Comparison of ENCODE assay signal across 28 cellular contexts in genomic region chr1:202090994-202091393, GRCh38. TPM values are rescaled to one million over a fixed set of nuclear protein-coding genes. Genes with fewer than 3 reads are reported as not detected.
A peak's percentile ranks its signal among the peaks of the same experiment; 100 is the strongest.
DNase-seq lines count a peak whose midpoint lies in the region; TF ChIP-seq lines count a peak whose summit lies in the region.
"Had no signal": no experiment of that assay in that cellular context is flagged by ENCODE, and none has a peak within 500 bp of the region (broad histone marks: within the 10 kb centered on the region; RNA-seq: fewer than 3 reads in every experiment).

No MANE protein-coding gene starts in this region.

- no peaks in the 10 kb centered on the region for H3K36me3 ChIP-seq in prostate gland
- H3K36me3 ChIP-seq: esophagus muscularis mucosa, gastrocnemius medialis, lower lobe of right lung, SJSA1, uterus had no signal

- H3K27ac ChIP-seq in prostate gland, result no peak overlapping the region
- H3K27ac ChIP-seq: esophagus muscularis mucosa, gastrocnemius medialis, lower lobe of right lung, SJSA1, uterus had no signal

- no peaks in the 10 kb centered on the region for H3K4me1 ChIP-seq in prostate gland (replicated peaks)
- H3K4me1 ChIP-seq: gastrocnemius medialis, lower lobe of right lung, uterus had no signal

- intact Hi-C loops in activated CD4-positive, alpha-beta T cell treated with anti-CD3 and anti-CD28 coated beads, Interleukin-2, amount 10 ng/mL, durations not matched to agents 24 days and 14 days (cut with micrococcal nuclease), result no loop called here
- intact Hi-C loops in prostate gland (cut with DNase I), result no loop called here

- H3K4me3 ChIP-seq in prostate gland, result no peak overlapping the region
- H3K4me3 ChIP-seq: esophagus muscularis mucosa, gastrocnemius medialis, lower lobe of right lung, SJSA1, uterus had no signal

- TF ChIP-seq POLR2A in prostate gland (IDR thresholded peaks at IDR 0.05), result no peak

- DNase-seq in SIG-M5 treated with dmso at 0.1 percent for 504 hours (lab: John Stamatoyannopoulos, UW; ENCODE audit: unreplicated experiment) (peak; percentile 12), SIG-M5 (lab: John Stamatoyannopoulos, UW) (no peak), HuH-7 (ENCODE audit: low spot score) (peak; percentile 52), chondrocyte (ENCODE audit: low spot score) (no peak), progenitor cell of endocrine pancreas (ENCODE audit: low spot score, unreplicated experiment) (no peak), NCI-H1105 (lab: John Stamatoyannopoulos, UW) (no peak), prostate gland (ENCODE audit: low spot score) (no peak)
- no peak for DNase-seq in activated CD4-positive, alpha-beta T cell treated with anti-CD3 and anti-CD28 coated beads, Interleukin-2, amount 10 ng/mL, durations not matched to agents 24 days and 14 days
- DNase-seq: activated CD4-positive, alpha-beta T cell treated with anti-CD3 and anti-CD28 coated beads, Interleukin-2, amount 50 U/mL, for 4 hours; activated CD8-positive, alpha-beta memory T cell treated with anti-CD3 and anti-CD28 coated beads, Interleukin-2, amount 50 U/mL, for 4 hours; activated naive CD8-positive, alpha-beta T cell treated with anti-CD3 and anti-CD28 coated beads for 36 hours; DMS 273 treated with DMSO at 0.1 percent for 48 hours; effector memory CD4-positive, alpha-beta T cell; gastrocnemius medialis; GF-D8; hypothalamus; lower lobe of right lung; NCI-H187 treated with DMSO at 0.1 percent for 48 hours; NCI-H226; NCI-H748 treated with DMSO at 0.1 percent for 48 hours; stimulated activated CD4-positive, alpha-beta T cell treated with anti-CD3 and anti-CD28 coated beads, Interleukin-1b, Interleukin-23, amount 100 ng/mL, for 48 hours; T-helper 2 cell; uterus had no signal

- H3K4me1 Mint-ChIP-seq in chondrocyte (ENCODE audit: low read depth) (no peaks in the 10 kb centered on the region), progenitor cell of endocrine pancreas (ENCODE audit: low read depth) (peaks cover 19% of the 10 kb centered on the region)
- no peaks in the 10 kb centered on the region for H3K4me1 Mint-ChIP-seq in activated CD4-positive, alpha-beta T cell treated with anti-CD3 and anti-CD28 coated beads, Interleukin-2, amount 10 ng/mL, durations not matched to agents 24 days and 14 days
- H3K4me1 Mint-ChIP-seq: activated naive CD8-positive, alpha-beta T cell treated with anti-CD3 and anti-CD28 coated beads for 36 hours; stimulated activated effector memory CD8-positive, alpha-beta T cell treated with anti-CD3 and anti-CD28 coated beads, Interleukin-12 subunit alpha, Interleukin-12 subunit beta, amount 100 ng/mL, for 72 hours had no signal

- no peak overlapping the region for H3K27ac Mint-ChIP-seq in chondrocyte (ENCODE audit: unreplicated experiment)
- H3K27ac Mint-ChIP-seq in progenitor cell of endocrine pancreas, result peak overlapping the region; percentile 17
- H3K27ac Mint-ChIP-seq in activated CD4-positive, alpha-beta T cell treated with anti-CD3 and anti-CD28 coated beads, Interleukin-2, amount 10 ng/mL, durations not matched to agents 24 days and 14 days, result no peak overlapping the region
- H3K27ac Mint-ChIP-seq: activated naive CD8-positive, alpha-beta T cell treated with anti-CD3 and anti-CD28 coated beads for 36 hours; stimulated activated effector memory CD8-positive, alpha-beta T cell treated with anti-CD3 and anti-CD28 coated beads, Interleukin-12 subunit alpha, Interleukin-12 subunit beta, amount 100 ng/mL, for 72 hours had no signal

- peaks cover 19% of the 10 kb centered on the region for H3K27me3 Mint-ChIP-seq in chondrocyte (ENCODE audit: low read depth)
- no peaks in the 10 kb centered on the region for H3K27me3 Mint-ChIP-seq in progenitor cell of endocrine pancreas
- peaks cover 6% of the 10 kb centered on the region for H3K27me3 Mint-ChIP-seq in activated CD4-positive, alpha-beta T cell treated with anti-CD3 and anti-CD28 coated beads, Interleukin-2, amount 10 ng/mL, durations not matched to agents 24 days and 14 days

- H3K36me3 Mint-ChIP-seq in chondrocyte (ENCODE audit: low read depth) (no peaks in the 10 kb centered on the region), progenitor cell of endocrine pancreas (ENCODE audit: insufficient read depth) (no peaks in the 10 kb centered on the region)
- H3K36me3 Mint-ChIP-seq in activated CD4-positive, alpha-beta T cell treated with anti-CD3 and anti-CD28 coated beads, Interleukin-2, amount 10 ng/mL, durations not matched to agents 24 days and 14 days (ENCODE audit: low read depth), result no peaks in the 10 kb centered on the region
- H3K36me3 Mint-ChIP-seq: activated naive CD8-positive, alpha-beta T cell treated with anti-CD3 and anti-CD28 coated beads for 36 hours; stimulated activated effector memory CD8-positive, alpha-beta T cell treated with anti-CD3 and anti-CD28 coated beads, Interleukin-12 subunit alpha, Interleukin-12 subunit beta, amount 100 ng/mL, for 72 hours had no signal

- no peak overlapping the region for H3K4me3 Mint-ChIP-seq in chondrocyte (ENCODE audit: unreplicated experiment)
- no peak overlapping the region for H3K4me3 Mint-ChIP-seq in progenitor cell of endocrine pancreas (ENCODE audit: low read depth)
- no peak overlapping the region for H3K4me3 Mint-ChIP-seq in activated CD4-positive, alpha-beta T cell treated with anti-CD3 and anti-CD28 coated beads, Interleukin-2, amount 10 ng/mL, durations not matched to agents 24 days and 14 days
- H3K4me3 Mint-ChIP-seq: activated naive CD8-positive, alpha-beta T cell treated with anti-CD3 and anti-CD28 coated beads for 36 hours; neural crest cell; stimulated activated effector memory CD8-positive, alpha-beta T cell treated with anti-CD3 and anti-CD28 coated beads, Interleukin-12 subunit alpha, Interleukin-12 subunit beta, amount 100 ng/mL, for 72 hours had no signal

- no peaks in the 10 kb centered on the region for H3K27me3 ChIP-seq in prostate gland (replicated peaks; ENCODE audit: insufficient read depth)
- H3K27me3 ChIP-seq: esophagus muscularis mucosa, gastrocnemius medialis, SJSA1, uterus had no signal

- H3K9me3 Mint-ChIP-seq in chondrocyte (ENCODE audit: low read depth) (no peaks in the 10 kb centered on the region), progenitor cell of endocrine pancreas (ENCODE audit: low read depth) (no peaks in the 10 kb centered on the region)
- H3K9me3 Mint-ChIP-seq in activated CD4-positive, alpha-beta T cell treated with anti-CD3 and anti-CD28 coated beads, Interleukin-2, amount 10 ng/mL, durations not matched to agents 24 days and 14 days, result no peaks in the 10 kb centered on the region
- H3K9me3 Mint-ChIP-seq: activated naive CD8-positive, alpha-beta T cell treated with anti-CD3 and anti-CD28 coated beads for 36 hours; neural crest cell; stimulated activated effector memory CD8-positive, alpha-beta T cell treated with anti-CD3 and anti-CD28 coated beads, Interleukin-12 subunit alpha, Interleukin-12 subunit beta, amount 100 ng/mL, for 72 hours had no signal

- TF ChIP-seq CTCF in chondrocyte (IDR thresholded peaks at IDR 0.05) (peak; percentile 37), progenitor cell of endocrine pancreas (IDR thresholded peaks at IDR 0.05; ENCODE audit: unreplicated experiment) (no peak), prostate gland (IDR thresholded peaks at IDR 0.05) (peak in 2 of 4 experiments; percentile 5 to 40)

- H3K9me3 ChIP-seq in prostate gland, result no peaks in the 10 kb centered on the region
- H3K9me3 ChIP-seq: esophagus muscularis mucosa, gastrocnemius medialis, lower lobe of right lung, SJSA1, uterus had no signal

- WGBS in prostate gland, result 96% methylated on average over 3 of the region's 3 CpGs

RNA-seq across cellular contexts. Expression of gene GPR37L1, which starts 31.7 kb away (rescaled TPM):
- total RNA-seq in chondrocyte (not detected in 3 replicates), progenitor cell of endocrine pancreas (0.04 TPM in 1 of 2 replicates, not detected in the other), prostate gland (under 1 TPM; 0.09 to 0.28 TPM)
- total RNA-seq in activated CD4-positive, alpha-beta T cell treated with anti-CD3 and anti-CD28 coated beads, Interleukin-2, amount 10 ng/mL, durations not matched to agents 24 days and 14 days, result not detected in 2 replicates
- total RNA-seq: activated naive CD8-positive, alpha-beta T cell treated with anti-CD3 and anti-CD28 coated beads for 36 hours; M059J had no signal

RNA-seq across cellular contexts. Expression of gene ARL8A, which starts 53.5 kb away (rescaled TPM):
- total RNA-seq in chondrocyte, result 73.9 to 95.1 TPM (median 95.1 TPM) in 3 replicates
- total RNA-seq in progenitor cell of endocrine pancreas, result 43.7 and 57.2 TPM in 2 replicates
- 51.9 and 57.4 TPM in 2 replicates for total RNA-seq in activated CD4-positive, alpha-beta T cell treated with anti-CD3 and anti-CD28 coated beads, Interleukin-2, amount 10 ng/mL, durations not matched to agents 24 days and 14 days
- total RNA-seq in prostate gland, result 100 to 1,000 TPM in 1 of 2 donors, 10 to 100 TPM in 1; 39.9 to 102 TPM

Comparison
In these comparisons a context has a peak if more than half of its experiments do, and no peak if none do; other contexts are left out.
1. DNase-seq: peak in SIG-M5 treated with dmso at 0.1 percent for 504 hours (single experiment) and HuH-7 (single experiment); none in SIG-M5 (single experiment), chondrocyte (single experiment), progenitor cell of endocrine pancreas (single experiment), activated CD4-positive, alpha-beta T cell treated with anti-CD3 and anti-CD28 coated beads, Interleukin-2, amount 10 ng/mL, durations not matched to agents 24 days and 14 days (single experiment), NCI-H1105 (single experiment) and prostate gland (single experiment).